10 cellular contexts compared by ENCODE assay signal in genomic region chr17:78323821-78324390, GRCh38. TPM values are rescaled to one million over a fixed set of nuclear protein-coding genes. Genes with fewer than 3 reads are reported as not detected.
DNase-seq lines count a peak whose midpoint lies in the region; ATAC-seq and TF ChIP-seq lines count a peak whose summit lies in the region.
"Had no signal": no experiment of that assay in that cellular context is flagged by ENCODE, and none has a peak within 500 bp of the region (broad histone marks: within the 10 kb centered on the region; RNA-seq: fewer than 3 reads in every experiment).

No MANE protein-coding gene starts in this region.

- DNase-seq in SJCRH30 (peak; percentile 60 to 80), esophagus squamous epithelium (lab: John Stamatoyannopoulos, UW) (no peak), gastrocnemius medialis (no peak), BE2C (no peak), NCI-H1105 treated with DMSO at 0.1 percent for 48 hours (lab: John Stamatoyannopoulos, UW) (no peak), kidney glomerular epithelial cell (lab: John Stamatoyannopoulos, UW) (no peak)
- DNase-seq: NCI-H2227 treated with DMSO at 0.1 percent for 48 hours; stimulated activated CD4-positive, alpha-beta T cell treated with anti-CD3 and anti-CD28 coated beads, Interleukin-12 subunit alpha, Interleukin-12 subunit beta, amount 100 ng/mL, for 4 hours had no signal

- ATAC-seq in gastrocnemius medialis (no peak), GM21528 (IDR thresholded peaks at IDR 0.05; ENCODE audit: low FRiP score, unreplicated experiment) (no peak)

- H3K36me3 ChIP-seq in DOHH2 (ENCODE audit: control insufficient read depth, low read length) = no peaks in the 10 kb centered on the region
- no peaks in the 10 kb centered on the region for H3K36me3 ChIP-seq in SJCRH30
- no peaks in the 10 kb centered on the region for H3K36me3 ChIP-seq in esophagus squamous epithelium
- H3K36me3 ChIP-seq in gastrocnemius medialis = no peaks in the 10 kb centered on the region
- no peaks in the 10 kb centered on the region for H3K36me3 ChIP-seq in BE2C

- no peaks in the 10 kb centered on the region for H4K20me1 ChIP-seq in DOHH2 (ENCODE audit: control insufficient read depth, insufficient read depth, low read depth, low read length)

- WGBS in esophagus squamous epithelium, 2 donors = 37 to 49% methylated on average over 3 to 6 of the region's 7 CpGs

- TF ChIP-seq POLR2A in esophagus squamous epithelium (IDR thresholded peaks at IDR 0.05) (no peak), gastrocnemius medialis (IDR thresholded peaks at IDR 0.05) (no peak)

- H3K4me1 ChIP-seq in DOHH2 (ENCODE audit: control insufficient read depth, low read length) (peaks cover 16% of the 10 kb centered on the region), SJCRH30 (peaks cover 23% of the 10 kb centered on the region), esophagus squamous epithelium (peaks cover 29 to 48% (median 35%) of the 10 kb centered on the region in 3 donors), gastrocnemius medialis (peaks cover 26 to 39% of the 10 kb centered on the region in 2 donors), BE2C (peaks cover 9% of the 10 kb centered on the region; the same call in 1 of the 2 replicates)

- in situ Hi-C loops in gastrocnemius medialis (cut with MboI; ENCODE audit: low sequenced_read_pairs in 4 of 4) = no loop called here

- no peaks in the 10 kb centered on the region; the same call in none of the 2 replicates for H3F3A ChIP-seq in DOHH2 (ENCODE audit: control insufficient read depth, insufficient read depth)

- no peak for TF ChIP-seq CTCF in DOHH2 (IDR thresholded peaks at IDR 0.05; ENCODE audit: low read depth, low read length, poor library complexity, severe bottlenecking)
- no peak for TF ChIP-seq CTCF in esophagus squamous epithelium (IDR thresholded peaks at IDR 0.05)
- TF ChIP-seq CTCF in gastrocnemius medialis (IDR thresholded peaks at IDR 0.05 in 4 of 5, conservative IDR thresholded peaks at IDR 0.05 in 1 of 5) = no peak
- TF ChIP-seq CTCF in BE2C (IDR thresholded peaks at IDR 0.05; ENCODE audit: low read depth, low read length) = no peak

- no peaks in the 10 kb centered on the region for H3K79me2 ChIP-seq in DOHH2 (ENCODE audit: control insufficient read depth, low read length)

- H3K27me3 ChIP-seq in DOHH2 (ENCODE audit: control insufficient read depth, low read length) (peaks cover 12% of the 10 kb centered on the region; the same call in 1 of the 2 replicates), SJCRH30 (no peaks in the 10 kb centered on the region), esophagus squamous epithelium (peaks cover 0 to 5% (median 0%) of the 10 kb centered on the region in 4 donors), gastrocnemius medialis (no peaks in the 10 kb centered on the region), BE2C (no peaks in the 10 kb centered on the region)

- intact Hi-C loops in esophagus squamous epithelium (cut with DNase I) (no loop called here), gastrocnemius medialis (cut with DNase I; ENCODE audit: low total_unique reads) (loop anchor here (2.0 kb wide), 1 partner anchor 37 kb away; the partner anchor contains the start of gene SOCS3)

- H3K27ac ChIP-seq in DOHH2 (ENCODE audit: low read depth, low read length) (no peak overlapping the region), SJCRH30 (peak overlapping the region; percentile 38), esophagus squamous epithelium (peak overlapping the region; percentile 65 to 94 (median 82)), gastrocnemius medialis (peak overlapping the region; percentile 68 to 83 (median 74))

- H3K9me3 ChIP-seq in DOHH2 (ENCODE audit: control insufficient read depth, insufficient read depth, low read length) (no peaks in the 10 kb centered on the region), SJCRH30 (replicated peaks) (no peaks in the 10 kb centered on the region), esophagus squamous epithelium (no peaks in the 10 kb centered on the region), gastrocnemius medialis (no peaks in the 10 kb centered on the region), BE2C (no peaks in the 10 kb centered on the region)

- H3K4me3 ChIP-seq in DOHH2 (ENCODE audit: low read length) (peak overlapping the region; percentile 35), SJCRH30 (peak overlapping the region; percentile 20), esophagus squamous epithelium (peak overlapping the region in 1 of 4 donors; percentile 45), gastrocnemius medialis (peak overlapping the region in 1 of 4 donors; percentile 15), BE2C (ENCODE audit: low read depth, low read length) (no peak overlapping the region)

- H3K9me2 ChIP-seq in DOHH2 (replicated peaks; ENCODE audit: control insufficient read depth, low read length) = no peaks in the 10 kb centered on the region

- peak overlapping the region; percentile 80 for H3K4me2 ChIP-seq in DOHH2 (ENCODE audit: low read length)

RNA-seq across cellular contexts. Expression of gene SOCS3, which starts 36.0 kb away (rescaled TPM):
- total RNA-seq in SJCRH30 (2014; rRNA removed; shearing (Covaris generic)) = 27.5 and 28.9 TPM in 2 replicates
- total RNA-seq in esophagus squamous epithelium (10 to 100 TPM in 3 of 4 donors, 1 to 10 TPM in 1; 6.3 to 23.1 (median 17.1) TPM), gastrocnemius medialis (10 to 100 TPM in 3 of 4 donors, 1 to 10 TPM in 1; 4.5 to 44.2 (median 16.4) TPM)
- polyA plus RNA-seq in BE2C (2012; ENCODE audit: insufficient read depth, insufficient read length, low read depth) = 0.52 TPM

RNA-seq across cellular contexts. Expression of gene PGS1, which starts 54.5 kb away (rescaled TPM):
- 59.8 and 66.2 TPM in 2 replicates for total RNA-seq in SJCRH30 (2014; rRNA removed; shearing (Covaris generic))
- total RNA-seq in esophagus squamous epithelium = 10 to 100 TPM; 18.6 to 32.4 (median 23.0) TPM
- total RNA-seq in gastrocnemius medialis = 10 to 100 TPM; 16.6 to 30.0 (median 21.8) TPM
- 66.0 TPM for polyA plus RNA-seq in BE2C (2012; ENCODE audit: insufficient read depth, insufficient read length, low read depth)

Comparison
In these comparisons a context has a peak if more than half of its experiments do, and no peak if none do; other contexts are left out.
1. DNase-seq: peak in SJCRH30 (2 of 2); none in esophagus squamous epithelium (single experiment), gastrocnemius medialis (0 of 2), BE2C (single experiment), NCI-H1105 treated with DMSO at 0.1 percent for 48 hours (single experiment) and kidney glomerular epithelial cell (single experiment).